Comparison of ENCODE assay signal across 8 cellular contexts in the genomic region with DNA sequence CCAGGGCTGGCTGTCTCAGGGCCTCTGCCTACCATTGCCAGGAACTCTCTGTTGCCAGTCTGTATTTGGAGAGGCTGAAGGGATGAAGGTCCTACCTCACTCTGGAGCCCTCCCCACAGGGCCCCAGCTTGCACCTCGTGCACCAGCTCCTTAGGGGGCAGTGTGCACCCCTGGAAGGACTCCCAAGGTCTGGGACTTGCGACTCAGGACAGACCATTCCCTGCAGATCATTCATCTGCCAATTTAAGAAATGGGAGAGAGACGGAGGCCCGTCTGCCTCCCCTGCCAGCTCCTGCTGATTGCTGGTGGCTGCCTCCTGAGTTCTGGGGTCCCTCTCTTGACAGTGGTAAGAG. TPM values are rescaled to one million over a fixed set of nuclear protein-coding genes. Genes with fewer than 3 reads are reported as not detected.
DNase-seq lines count a peak whose midpoint lies in the region; ATAC-seq, FAIRE-seq and TF ChIP-seq lines count a peak whose summit lies in the region.

No MANE protein-coding gene starts in this region.

- TF ChIP-seq CTCF in D721Med (IDR thresholded peaks at IDR 0.05; ENCODE audit: insufficient read depth, missing control alignments), result peak; percentile 23
- peak; percentile 78 for TF ChIP-seq CTCF in HFFc6 (IDR thresholded peaks at IDR 0.05)
- TF ChIP-seq CTCF in endothelial cell (IDR thresholded peaks at IDR 0.05; ENCODE audit: unreplicated experiment), result peak; percentile 12

- H3K9me3 Mint-ChIP-seq in HFFc6 (no peaks in the 10 kb centered on the region), endothelial cell (ENCODE audit: unreplicated experiment) (no peaks in the 10 kb centered on the region)
- no peaks in the 10 kb centered on the region for H3K9me3 Mint-ChIP-seq in T-helper 1 cell treated with Interleukin-12 subunit alpha and Interleukin-12 subunit beta and Interleukin-4 antibody, amounts not matched to agents 30 μg/mL and 1 μg/mL, for 36 hours

- DNase-seq in D721Med (ENCODE audit: insufficient read length, low spot score) (no peak), HFFc6 (peak; percentile 74), endothelial cell (ENCODE audit: low spot score) (peak; percentile 56), aorta (peak; percentile 84 to 91)

- no peaks in the 10 kb centered on the region; the same call in none of the 2 replicates for H3K27me3 Mint-ChIP-seq in HFFc6 (ENCODE audit: insufficient read depth)
- no peaks in the 10 kb centered on the region for H3K27me3 Mint-ChIP-seq in T-helper 1 cell treated with Interleukin-12 subunit alpha and Interleukin-12 subunit beta and Interleukin-4 antibody, amounts not matched to agents 30 μg/mL and 1 μg/mL, for 36 hours (ENCODE audit: low read depth)
- no peaks in the 10 kb centered on the region for H3K27me3 Mint-ChIP-seq in endothelial cell (ENCODE audit: unreplicated experiment)

- H3K9ac ChIP-seq in muscle layer of colon (ENCODE audit: low read length), result peak overlapping the region; percentile 82

- H3K36me3 Mint-ChIP-seq in HFFc6 (ENCODE audit: low read depth), result no peaks in the 10 kb centered on the region
- H3K36me3 Mint-ChIP-seq in T-helper 1 cell treated with Interleukin-12 subunit alpha and Interleukin-12 subunit beta and Interleukin-4 antibody, amounts not matched to agents 30 μg/mL and 1 μg/mL, for 36 hours (ENCODE audit: low read depth), result peaks cover under 1% of the 10 kb centered on the region
- no peaks in the 10 kb centered on the region for H3K36me3 Mint-ChIP-seq in endothelial cell (ENCODE audit: low read depth, unreplicated experiment)

- H3K27ac ChIP-seq in muscle layer of colon (ENCODE audit: low read depth, low read length) (peak overlapping the region; percentile 86), aorta (ENCODE audit: low read depth in 1 of 2, low read length in 2 of 2) (peak overlapping the region; percentile 97 to 98)

- intact Hi-C loops in aorta (cut with DNase I), result loop anchor here (5.0 kb wide), 1 partner anchor 36 kb away; no protein-coding TSS in a partner anchor

- 0 to 4% methylated on average over 4 of the region's 4 CpGs for WGBS in aorta, 2 donors

- no peaks in the 10 kb centered on the region for H3K9me3 ChIP-seq in muscle layer of colon (ENCODE audit: low read length)
- H3K9me3 ChIP-seq in aorta (ENCODE audit: control insufficient read depth, low read length), result no peaks in the 10 kb centered on the region

- peaks cover 26% of the 10 kb centered on the region for H3K4me1 ChIP-seq in muscle layer of colon (ENCODE audit: insufficient read depth, low read length)
- H3K4me1 ChIP-seq in aorta (ENCODE audit: control insufficient read depth in 1 of 2, insufficient read depth in 2 of 2, low read length in 2 of 2), result no peaks in the 10 kb centered on the region

- H3K27ac Mint-ChIP-seq in HFFc6, result peak overlapping the region; percentile 97
- H3K27ac Mint-ChIP-seq in T-helper 1 cell treated with Interleukin-12 subunit alpha and Interleukin-12 subunit beta and Interleukin-4 antibody, amounts not matched to agents 30 μg/mL and 1 μg/mL, for 36 hours, result peak overlapping the region; percentile 98
- no peak overlapping the region for H3K27ac Mint-ChIP-seq in endothelial cell (ENCODE audit: unreplicated experiment)

- H3K4me1 Mint-ChIP-seq in HFFc6 (ENCODE audit: low read depth) (peaks cover 44% of the 10 kb centered on the region), endothelial cell (ENCODE audit: unreplicated experiment) (peaks cover 6% of the 10 kb centered on the region)
- peaks cover 25% of the 10 kb centered on the region for H3K4me1 Mint-ChIP-seq in T-helper 1 cell treated with Interleukin-12 subunit alpha and Interleukin-12 subunit beta and Interleukin-4 antibody, amounts not matched to agents 30 μg/mL and 1 μg/mL, for 36 hours (ENCODE audit: low read depth)

- ATAC-seq in aorta (ENCODE audit: low FRiP score) (peak; percentile 91), GM18517 (IDR thresholded peaks at IDR 0.05; ENCODE audit: unreplicated experiment) (no peak), GM18867 (IDR thresholded peaks at IDR 0.05; ENCODE audit: unreplicated experiment) (no peak)

- peak overlapping the region; percentile 76 for H3K4me3 Mint-ChIP-seq in HFFc6
- no peak overlapping the region for H3K4me3 Mint-ChIP-seq in T-helper 1 cell treated with Interleukin-12 subunit alpha and Interleukin-12 subunit beta and Interleukin-4 antibody, amounts not matched to agents 30 μg/mL and 1 μg/mL, for 36 hours
- H3K4me3 Mint-ChIP-seq in endothelial cell (ENCODE audit: unreplicated experiment), result no peak overlapping the region

- H3K4me3 ChIP-seq in muscle layer of colon (ENCODE audit: low read depth in 1 of 2, low read length in 2 of 2) (peak overlapping the region; percentile 2 to 54), aorta (ENCODE audit: low read length in 2 of 2) (no peak overlapping the region)

- H3K36me3 ChIP-seq in muscle layer of colon (ENCODE audit: insufficient read depth, low read length) (no peaks in the 10 kb centered on the region), aorta (ENCODE audit: control insufficient read depth in 1 of 2, insufficient read depth in 2 of 2, low read length in 1 of 2) (no peaks in the 10 kb centered on the region)

- FAIRE-seq in D721Med (lab: Jason Lieb, UNC), result no peak

- no peaks in the 10 kb centered on the region for H3K27me3 ChIP-seq in muscle layer of colon (ENCODE audit: control insufficient read depth in 1 of 2, insufficient read depth in 2 of 2, low read length in 2 of 2)
- H3K27me3 ChIP-seq in aorta (ENCODE audit: control insufficient read depth in 1 of 2, insufficient read depth in 2 of 2, low read length in 1 of 2), result no peaks in the 10 kb centered on the region

RNA-seq across cellular contexts. Expression of a gene that starts 27.5 kb away (rescaled TPM):
- 1,000 to 10,000 TPM; 3,136 to 4,087 (median 3,570) TPM for total RNA-seq in HFFc6 (2021; fragmentation: NEBNext Ultra II Directional; extraction: Animal tissue kit (Norgen Biotek cat#: 25700))
- total RNA-seq in endothelial cell (ENCODE audit: unreplicated experiment) (4,747 TPM), aorta (over 10,000 TPM; 16,103 to 18,225 TPM)
- 100 to 1,000 TPM; 228 to 370 TPM for polyA plus RNA-seq in aorta

RNA-seq across cellular contexts. Expression of a gene that starts 48.8 kb away (rescaled TPM):
- 100 to 1,000 TPM; 185 to 250 (median 213) TPM for total RNA-seq in HFFc6 (2021; fragmentation: NEBNext Ultra II Directional; extraction: Animal tissue kit (Norgen Biotek cat#: 25700))
- total RNA-seq in endothelial cell (ENCODE audit: unreplicated experiment) (43.4 TPM), aorta (1,000 to 10,000 TPM; 1,566 to 1,734 TPM)
- 1,000 to 10,000 TPM in 1 of 2 donors, 100 to 1,000 TPM in 1; 239 to 1,307 TPM for polyA plus RNA-seq in aorta

RNA-seq across cellular contexts. Expression of a gene that starts 53.5 kb away (rescaled TPM):
- total RNA-seq in HFFc6 (2021; fragmentation: NEBNext Ultra II Directional; extraction: Animal tissue kit (Norgen Biotek cat#: 25700)), result 100 to 1,000 TPM; 120 to 137 (median 126) TPM
- total RNA-seq in endothelial cell (ENCODE audit: unreplicated experiment) (99.1 TPM), aorta (10 to 100 TPM; 74.0 to 74.4 TPM)
- 10 to 100 TPM; 31.3 to 98.9 TPM for polyA plus RNA-seq in aorta

Comparison
In these comparisons a context has a peak if more than half of its experiments do, and no peak if none do; other contexts are left out.
1. CTCF ChIP-seq: peak in every context shown above with its lines; median percentile 78 in HFFc6; 23 in D721Med; 12 in endothelial cell.
2. H3K4me3 ChIP-seq: peak in muscle layer of colon (2 of 2); none in aorta (0 of 2).
3. RNA of a gene that starts 48.8 kb away (total RNA-seq): 1,566 to 1,734 TPM in aorta; 185 to 250 TPM in HFFc6 and 43.4 TPM in endothelial cell (single experiment); every median in the first group is over 4 times any median in the second.